In genomic region chr6:35177586-35177985, GRCh38 we compare ENCODE assay signal across 30 cellular contexts. TPM values are rescaled to one million over a fixed set of nuclear protein-coding genes. Genes with fewer than 3 reads are reported as not detected.
DNase-seq lines count a peak whose midpoint lies in the region; ATAC-seq, FAIRE-seq and TF ChIP-seq lines count a peak whose summit lies in the region.
"Had no signal": no experiment of that assay in that cellular context is flagged by ENCODE, and none has a peak within 500 bp of the region (broad histone marks: within the 10 kb centered on the region; RNA-seq: fewer than 3 reads in every experiment).

No MANE protein-coding gene starts in this region.

- no peak overlapping the region for H3K4me3 ChIP-seq in HepG2 (replicated peaks in 1 of 3; ENCODE audit: insufficient read depth in 1 of 3, low read depth in 2 of 3, low read length in 3 of 3)
- H3K4me3 ChIP-seq in right lobe of liver: no peak overlapping the region
- H3K4me3 ChIP-seq in astrocyte (ENCODE audit: insufficient read depth, low read depth, low read length): no peak overlapping the region
- H3K4me3 ChIP-seq: ascending aorta, coronary artery, left ventricle myocardium inferior, upper lobe of left lung had no signal

- H3K9me3 Mint-ChIP-seq in astrocyte (ENCODE audit: unreplicated experiment): no peaks in the 10 kb centered on the region
- H3K9me3 Mint-ChIP-seq in activated naive CD4-positive, alpha-beta T cell treated with anti-CD3 and anti-CD28 coated beads, Interleukin-2, amount 10 ng/mL, durations not matched to agents 7 days and 5 days: no peaks in the 10 kb centered on the region
- H3K9me3 Mint-ChIP-seq: activated naive CD8-positive, alpha-beta T cell treated with anti-CD3 and anti-CD28 coated beads, Interleukin-2, amount 10 ng/mL, durations not matched to agents 7 days and 5 days; T-helper 2 cell treated with Interferon-gamma antibody and Interleukin-4, amounts not matched to agents 5 μg/mL and 100 μg/mL, for 36 hours had no signal

- H3K27me3 Mint-ChIP-seq in astrocyte (ENCODE audit: low read depth, unreplicated experiment): peaks cover 6% of the 10 kb centered on the region
- H3K27me3 Mint-ChIP-seq in activated naive CD4-positive, alpha-beta T cell treated with anti-CD3 and anti-CD28 coated beads, Interleukin-2, amount 10 ng/mL, durations not matched to agents 7 days and 5 days: peaks cover 56% of the 10 kb centered on the region

- no TSS peak for BruUV-seq in HepG2 (replicated peaks; lab: Mats Ljungman, UMichigan)

- no peak for TF ChIP-seq EP300 in HepG2 (IDR thresholded peaks at IDR 0.05; ENCODE audit: low read depth in 2 of 2, low read length in 2 of 2)
- no peak for TF ChIP-seq EP300 in HepG2 (CRISPR knock-in tag; IDR thresholded peaks at IDR 0.05; ENCODE audit: borderline replicate concordance)

- peaks cover 19% of the 10 kb centered on the region for H3K4me1 Mint-ChIP-seq in astrocyte (ENCODE audit: low read depth, unreplicated experiment)
- peaks cover 11% of the 10 kb centered on the region for H3K4me1 Mint-ChIP-seq in activated naive CD4-positive, alpha-beta T cell treated with anti-CD3 and anti-CD28 coated beads, Interleukin-2, amount 10 ng/mL, durations not matched to agents 7 days and 5 days
- H3K4me1 Mint-ChIP-seq: stimulated activated naive B cell treated with anti-CD40 and anti-IgM and Interleukin-4, amounts not matched to agents 10 μg/mL and 1 μg/mL and 100 μg/mL, for 72 hours had no signal

- H3K27ac ChIP-seq in HepG2 (ENCODE audit: extremely low read length, insufficient read depth, low read length): no peak overlapping the region
- H3K27ac ChIP-seq in right lobe of liver: no peak overlapping the region
- no peak overlapping the region for H3K27ac ChIP-seq in astrocyte (ENCODE audit: low read depth, low read length)
- H3K27ac ChIP-seq: coronary artery, left ventricle myocardium inferior, WERI-Rb-1 had no signal

- H3K79me2 ChIP-seq in HepG2 (ENCODE audit: insufficient read depth, low read length) (no peaks in the 10 kb centered on the region), astrocyte (ENCODE audit: insufficient read depth, low read length) (no peaks in the 10 kb centered on the region)

- no peak overlapping the region for H3K9ac ChIP-seq in HepG2 (ENCODE audit: insufficient read depth, low read depth, low read length)
- no peak overlapping the region for H3K9ac ChIP-seq in astrocyte (ENCODE audit: low read length)

- in situ Hi-C loops in HepG2 (cut with HindIII; ENCODE audit: extremely low pct_ligation_motif_present, low pct_unique_long_range_greater_than_20kb): no loop called here

- TF ChIP-seq CTCF in HepG2 (CRISPR knock-in tag; IDR thresholded peaks at IDR 0.05) (no peak), right lobe of liver (IDR thresholded peaks at IDR 0.05) (no peak), astrocyte (IDR thresholded peaks at IDR 0.05; ENCODE audit: insufficient read depth, low read depth, low read length) (no peak)

- H2AFZ ChIP-seq in HepG2 (ENCODE audit: low read length) (no peak overlapping the region), astrocyte (ENCODE audit: low read depth, low read length) (no peak overlapping the region)

- no peak for DNase-seq in HepG2 (ENCODE audit: low spot score)
- no peak for DNase-seq in right lobe of liver
- no peak for DNase-seq in astrocyte (ENCODE audit: low read depth)
- DNase-seq in left lobe of liver (ENCODE audit: low spot score): peak; percentile 1
- DNase-seq in NCI-H1048 (lab: John Stamatoyannopoulos, UW): no peak
- DNase-seq in activated naive CD4-positive, alpha-beta T cell treated with anti-CD3 and anti-CD28 coated beads, Interleukin-2, amount 10 ng/mL, durations not matched to agents 7 days and 5 days: no peak
- DNase-seq in stimulated activated CD4-positive, alpha-beta T cell treated with anti-CD3 and anti-CD28 coated beads, Interleukin-4, amount 100 ng/mL, for 4 hours: no peak
- no peak for DNase-seq in DMS79 (lab: John Stamatoyannopoulos, UW)
- DNase-seq: activated CD4-positive, alpha-beta T cell treated with anti-CD3 and anti-CD28 coated beads for 4 hours; activated effector memory CD4-positive, alpha-beta T cell treated with anti-CD3 and anti-CD28 coated beads, Interleukin-2, amount 50 U/mL, for 16 hours; activated naive CD8-positive, alpha-beta T cell treated with anti-CD3 and anti-CD28 coated beads, Interleukin-2, amount 10 ng/mL, durations not matched to agents 7 days and 5 days; effector memory CD4-positive, alpha-beta T cell; left ventricle myocardium inferior; NCI-H1105; NCI-H187 treated with DMSO at 0.1 percent for 48 hours; NCI-H524; occipital lobe; Right ventricle myocardium superior; stimulated activated naive B cell treated with anti-CD40 and anti-IgM and Interleukin-4, amounts not matched to agents 10 μg/mL and 1 μg/mL and 100 μg/mL, for 72 hours; upper lobe of left lung; WERI-Rb-1 had no signal

- H3K36me3 Mint-ChIP-seq in astrocyte (ENCODE audit: low read depth, unreplicated experiment): no peaks in the 10 kb centered on the region
- no peaks in the 10 kb centered on the region for H3K36me3 Mint-ChIP-seq in activated naive CD4-positive, alpha-beta T cell treated with anti-CD3 and anti-CD28 coated beads, Interleukin-2, amount 10 ng/mL, durations not matched to agents 7 days and 5 days
- H3K36me3 Mint-ChIP-seq: activated naive CD8-positive, alpha-beta T cell treated with anti-CD3 and anti-CD28 coated beads, Interleukin-2, amount 10 ng/mL, durations not matched to agents 7 days and 5 days; stimulated activated naive B cell treated with anti-CD40 and anti-IgM and Interleukin-4, amounts not matched to agents 10 μg/mL and 1 μg/mL and 100 μg/mL, for 72 hours had no signal

- POLR2A ChIA-PET in HepG2 (lab: Yijun Ruan, JAX): no interaction called here

- peaks cover 7% of the 10 kb centered on the region for H3K4me1 ChIP-seq in HepG2 (ENCODE audit: insufficient read depth, low read length)
- peaks cover 0 to 7% (median 0%) of the 10 kb centered on the region in 4 donors for H3K4me1 ChIP-seq in right lobe of liver
- H3K4me1 ChIP-seq in astrocyte (ENCODE audit: insufficient read depth, low read length): peaks cover 40% of the 10 kb centered on the region

- no peaks in the 10 kb centered on the region for H4K20me1 ChIP-seq in HepG2 (ENCODE audit: insufficient read depth, low read length)
- no peaks in the 10 kb centered on the region for H4K20me1 ChIP-seq in astrocyte (ENCODE audit: insufficient read depth, low read length)

- no peak for TF ChIP-seq RAD21 in HepG2 (CRISPR knock-in tag; IDR thresholded peaks at IDR 0.05)

- FAIRE-seq in HepG2 (lab: Jason Lieb, UNC): no peak
- FAIRE-seq in astrocyte (lab: Jason Lieb, UNC): peak; percentile 58
- FAIRE-seq: islet of Langerhans had no signal

- peaks cover 0 to 10% of the 10 kb centered on the region in 2 experiments; a peak in 1 of 5 replicates for H3K27me3 ChIP-seq in HepG2 (ENCODE audit: control insufficient read depth in 1 of 2, insufficient read depth in 2 of 2, low read length in 2 of 2)
- H3K27me3 ChIP-seq in right lobe of liver: no peaks in the 10 kb centered on the region
- no peaks in the 10 kb centered on the region for H3K27me3 ChIP-seq in astrocyte (ENCODE audit: insufficient read depth, low read length)
- H3K27me3 ChIP-seq: ascending aorta, upper lobe of left lung had no signal

- H3K4me2 ChIP-seq in HepG2 (ENCODE audit: low read depth, low read length) (0 out of 2 replicates have a peak overlapping the region, but pooled peaks have one; percentile 2), astrocyte (ENCODE audit: low read length) (peak overlapping the region; percentile 8)

- intact Hi-C loops in HepG2 (cut with micrococcal nuclease; ENCODE audit: unreplicated experiment): no loop called here
- intact Hi-C loops in right lobe of liver (cut with DNase I): no loop called here

- no peaks in the 10 kb centered on the region for H3K36me3 ChIP-seq in HepG2 (replicated peaks in 1 of 2; ENCODE audit: control insufficient read depth in 1 of 2, insufficient read depth in 2 of 2, low read length in 2 of 2)
- no peaks in the 10 kb centered on the region for H3K36me3 ChIP-seq in right lobe of liver
- H3K36me3 ChIP-seq in astrocyte (ENCODE audit: insufficient read depth, low read length): no peaks in the 10 kb centered on the region
- H3K36me3 ChIP-seq: ascending aorta, left ventricle myocardium inferior, upper lobe of left lung, WERI-Rb-1 had no signal

- H3K9me3 ChIP-seq in HepG2 (ENCODE audit: low read length) (no peaks in the 10 kb centered on the region), right lobe of liver (no peaks in the 10 kb centered on the region), astrocyte (ENCODE audit: insufficient read depth, low read depth, low read length) (no peaks in the 10 kb centered on the region)
- H3K9me3 ChIP-seq: ascending aorta, left ventricle myocardium inferior, upper lobe of left lung had no signal

- no peak for ATAC-seq in HepG2
- ATAC-seq in right lobe of liver: no peak
- ATAC-seq in left lobe of liver: no peak
- ATAC-seq: stimulated activated naive B cell treated with anti-CD40 and anti-IgM and Interleukin-4, amounts not matched to agents 10 μg/mL and 1 μg/mL and 100 μg/mL, for 72 hours had no signal

- 51% methylated on average over 2 of the region's 2 CpGs for WGBS in HepG2 (ENCODE audit: low lambda C conversion rate)
- 83% methylated on average over 2 of the region's 2 CpGs for WGBS in right lobe of liver (ENCODE audit: insufficient coverage, low coverage, low lambda C conversion rate, missing lambda C conversion rate)

- peak overlapping the region; percentile 58 for H3K4me3 Mint-ChIP-seq in astrocyte (ENCODE audit: unreplicated experiment)
- H3K4me3 Mint-ChIP-seq in activated naive CD4-positive, alpha-beta T cell treated with anti-CD3 and anti-CD28 coated beads, Interleukin-2, amount 10 ng/mL, durations not matched to agents 7 days and 5 days: no peak overlapping the region
- H3K4me3 Mint-ChIP-seq: activated naive CD8-positive, alpha-beta T cell treated with anti-CD3 and anti-CD28 coated beads, Interleukin-2, amount 10 ng/mL, durations not matched to agents 7 days and 5 days; stimulated activated naive B cell treated with anti-CD40 and anti-IgM and Interleukin-4, amounts not matched to agents 10 μg/mL and 1 μg/mL and 100 μg/mL, for 72 hours; T-helper 2 cell treated with Interferon-gamma antibody and Interleukin-4, amounts not matched to agents 5 μg/mL and 100 μg/mL, for 36 hours had no signal

- CTCF ChIA-PET in HepG2 (lab: Yijun Ruan, JAX; ENCODE audit: low intra/inter-chr PET ratio, low total read pairs): no interaction called here
- CTCF ChIA-PET in activated naive CD4-positive, alpha-beta T cell treated with anti-CD3 and anti-CD28 coated beads, Interleukin-2, amount 10 ng/mL, durations not matched to agents 7 days and 5 days (lab: Charles Lee): no interaction called here

- TF ChIP-seq POLR2A in HepG2 (IDR thresholded peaks at IDR 0.05; ENCODE audit: insufficient read depth in 1 of 2, low read depth in 2 of 2, low read length in 2 of 2): no peak
- no peak for TF ChIP-seq POLR2A in right lobe of liver (IDR thresholded peaks at IDR 0.05)

- no peak overlapping the region for H3K27ac Mint-ChIP-seq in astrocyte (ENCODE audit: unreplicated experiment)
- no peak overlapping the region for H3K27ac Mint-ChIP-seq in activated naive CD4-positive, alpha-beta T cell treated with anti-CD3 and anti-CD28 coated beads, Interleukin-2, amount 10 ng/mL, durations not matched to agents 7 days and 5 days
- H3K27ac Mint-ChIP-seq: activated naive CD8-positive, alpha-beta T cell treated with anti-CD3 and anti-CD28 coated beads, Interleukin-2, amount 10 ng/mL, durations not matched to agents 7 days and 5 days; stimulated activated naive B cell treated with anti-CD40 and anti-IgM and Interleukin-4, amounts not matched to agents 10 μg/mL and 1 μg/mL and 100 μg/mL, for 72 hours; T-helper 2 cell treated with Interferon-gamma antibody and Interleukin-4, amounts not matched to agents 5 μg/mL and 100 μg/mL, for 36 hours had no signal

RNA-seq across cellular contexts. Expression of gene SCUBE3, which starts 36.2 kb away (rescaled TPM):
- total RNA-seq in HepG2 (2016; rRNA removed; fragmentation: Illumina TruSeq; extraction: Trizol) (not detected in 2 replicates), right lobe of liver (under 1 TPM in 4 of 6 experiments, not detected in 2; 0.05 to 0.11 (median 0.07) TPM), astrocyte (8.5 and 10.1 TPM in 2 replicates), left lobe of liver (0.03 TPM)
- not detected in 2 replicates for total RNA-seq in HepG2 (2016; cell fraction: cytosol; rRNA removed; fragmentation: Illumina TruSeq; extraction: Trizol; ENCODE audit: low read depth)
- total RNA-seq in HepG2 (2016; cell fraction: insoluble cytoplasmic fraction; rRNA removed; fragmentation: Illumina TruSeq; extraction: Trizol): not detected in 2 replicates
- not detected in 2 replicates for total RNA-seq in HepG2 (2016; cell fraction: membrane; rRNA removed; fragmentation: Illumina TruSeq; extraction: Trizol)
- not detected in 2 replicates for total RNA-seq in HepG2 (2016; cell fraction: nucleus; rRNA removed; fragmentation: Illumina TruSeq; extraction: Trizol)
- not detected in 2 replicates for polyA plus RNA-seq in HepG2 (2011; rRNA removed)
- not detected in 2 replicates for polyA plus RNA-seq in HepG2 (2011; cell fraction: cytosol; rRNA removed)
- polyA plus RNA-seq in HepG2 (2011; cell fraction: nucleus; rRNA removed): not detected in 2 replicates
- polyA plus RNA-seq in HepG2 (2012): 0.05 and 0.09 TPM in 2 replicates
- polyA plus RNA-seq in HepG2 (2016; cell fraction: cytosol; fragmentation: Illumina TruSeq; extraction: Trizol; ENCODE audit: low read depth): not detected in 2 replicates
- not detected in 2 replicates for polyA plus RNA-seq in HepG2 (2016; cell fraction: insoluble cytoplasmic fraction; fragmentation: Illumina TruSeq; extraction: Trizol; ENCODE audit: low read depth)
- not detected in 2 replicates for polyA plus RNA-seq in HepG2 (2016; cell fraction: membrane; fragmentation: Illumina TruSeq; extraction: Trizol; ENCODE audit: low read depth)
- polyA plus RNA-seq in HepG2 (2016; cell fraction: nucleus; fragmentation: Illumina TruSeq; extraction: Trizol; ENCODE audit: insufficient read depth, low read depth): not detected in 2 replicates
- polyA minus RNA-seq in HepG2 (2011; rRNA and poly(A)+ RNA removed; ENCODE audit: low replicate concordance): not detected in 2 replicates
- polyA minus RNA-seq in HepG2 (2011; cell fraction: cytosol; rRNA and poly(A)+ RNA removed): not detected in 2 replicates
- polyA minus RNA-seq in HepG2 (2011; cell fraction: nucleus; rRNA and poly(A)+ RNA removed): not detected in 2 replicates

RNA-seq across cellular contexts. Expression of gene TCP11, which starts 36.4 kb away (rescaled TPM):
- total RNA-seq in HepG2 (2016; rRNA removed; fragmentation: Illumina TruSeq; extraction: Trizol): not detected in 2 replicates
- total RNA-seq in HepG2 (2016; cell fraction: cytosol; rRNA removed; fragmentation: Illumina TruSeq; extraction: Trizol; ENCODE audit: low read depth): not detected in 2 replicates
- not detected in 2 replicates for total RNA-seq in HepG2 (2016; cell fraction: insoluble cytoplasmic fraction; rRNA removed; fragmentation: Illumina TruSeq; extraction: Trizol)
- not detected in 2 replicates for total RNA-seq in HepG2 (2016; cell fraction: membrane; rRNA removed; fragmentation: Illumina TruSeq; extraction: Trizol)
- not detected in 2 replicates for total RNA-seq in HepG2 (2016; cell fraction: nucleus; rRNA removed; fragmentation: Illumina TruSeq; extraction: Trizol)
- 0.04 TPM in 1 of 2 replicates, not detected in the other for polyA plus RNA-seq in HepG2 (2011; rRNA removed)
- polyA plus RNA-seq in HepG2 (2011; cell fraction: cytosol; rRNA removed): not detected in 2 replicates
- not detected in 2 replicates for polyA plus RNA-seq in HepG2 (2011; cell fraction: nucleus; rRNA removed)
- not detected in 2 replicates for polyA plus RNA-seq in HepG2 (2012)
- polyA plus RNA-seq in HepG2 (2016; cell fraction: cytosol; fragmentation: Illumina TruSeq; extraction: Trizol; ENCODE audit: low read depth): not detected in 2 replicates
- not detected in 2 replicates for polyA plus RNA-seq in HepG2 (2016; cell fraction: insoluble cytoplasmic fraction; fragmentation: Illumina TruSeq; extraction: Trizol; ENCODE audit: low read depth)
- polyA plus RNA-seq in HepG2 (2016; cell fraction: membrane; fragmentation: Illumina TruSeq; extraction: Trizol; ENCODE audit: low read depth): not detected in 2 replicates
- not detected in 2 replicates for polyA plus RNA-seq in HepG2 (2016; cell fraction: nucleus; fragmentation: Illumina TruSeq; extraction: Trizol; ENCODE audit: insufficient read depth, low read depth)
- not detected in 2 replicates for polyA minus RNA-seq in HepG2 (2011; rRNA and poly(A)+ RNA removed; ENCODE audit: low replicate concordance)
- polyA minus RNA-seq in HepG2 (2011; cell fraction: cytosol; rRNA and poly(A)+ RNA removed): not detected in 2 replicates
- polyA minus RNA-seq in HepG2 (2011; cell fraction: nucleus; rRNA and poly(A)+ RNA removed): not detected in 2 replicates
- total RNA-seq in right lobe of liver: under 1 TPM in 1 of 6 experiments, not detected in 5; 0.31 TPM
- not detected in 2 replicates for total RNA-seq in astrocyte
- not detected for total RNA-seq in left lobe of liver
- total RNA-seq: A172; activated naive CD8-positive, alpha-beta T cell treated with anti-CD3 and anti-CD28 coated beads, Interleukin-2, amount 10 ng/mL, durations not matched to agents 7 days and 5 days; cardiac septum; epithelial cell of proximal tubule; left ventricle myocardium inferior; M059J; mesenteric fat pad; Right ventricle myocardium superior had no signal
